ENCODE assay signal across 1 cellular context in genomic region chr2:113889471-113890252, GRCh38.
A peak's percentile ranks its signal among the peaks of the same experiment; 100 is the strongest.
TF ChIP-seq lines count a peak whose summit lies in the region.

Gene ACTR3, plus strand, starts transcription at chr2:113890089. Its CDS starts 191 bp downstream, at chr2:113890280.

TF ChIP-seq in K562, 482 proteins besides CTCF, POLR2A, EP300 and RAD21 (continued from another document and continues in another):
- TF ChIP-seq HBP1 (CRISPR knock-in tag; IDR thresholded peaks at IDR 0.05), result no peak
- TF ChIP-seq NR2C2 (CRISPR knock-in tag; IDR thresholded peaks at IDR 0.05), result no peak
- peak; percentile 19; the same call in 1 of the 2 replicates for TF ChIP-seq NR2C2 (tag; IDR thresholded peaks at IDR 0.05)
- TF ChIP-seq MYNN (IDR thresholded peaks at IDR 0.05), result no peak
- no peak for TF ChIP-seq MYNN (CRISPR knock-in tag; IDR thresholded peaks at IDR 0.05)
- TF ChIP-seq SMARCE1 (IDR thresholded peaks at IDR 0.05), result no peak; the same call in 1 of the 2 replicates
- TF ChIP-seq ELF1 (tag; IDR thresholded peaks at IDR 0.05), result peak; percentile 80; the same call in 1 of the 2 replicates
- TF ChIP-seq CBX5 (IDR thresholded peaks at IDR 0.05; ENCODE audit: borderline replicate concordance, low read depth), result 0 out of 2 replicates have a peak, but pooled peaks have one; percentile 14
- TF ChIP-seq RB1 (IDR thresholded peaks at IDR 0.05; ENCODE audit: low read depth), result peak; percentile 77; the same call in 1 of the 2 replicates
- peak in 1 of 2 experiments; percentile 58; a peak in 2 of 4 replicates for TF ChIP-seq MLLT1 (IDR thresholded peaks at IDR 0.05)
- peak; percentile 96 for TF ChIP-seq TOE1 (IDR thresholded peaks at IDR 0.05; ENCODE audit: borderline replicate concordance)
- no peak for TF ChIP-seq TOE1 (CRISPR knock-in tag; IDR thresholded peaks at IDR 0.05; ENCODE audit: borderline replicate concordance, low read depth)
- peak; percentile 80 for TF ChIP-seq CXXC5 (CRISPR knock-in tag; IDR thresholded peaks at IDR 0.05)
- TF ChIP-seq ARID4B (CRISPR knock-in tag; IDR thresholded peaks at IDR 0.05), result peak; percentile 86
- TF ChIP-seq CHCHD3 (CRISPR knock-in tag; IDR thresholded peaks at IDR 0.05), result no peak
- TF ChIP-seq FOXJ2 (tag; IDR thresholded peaks at IDR 0.05), result 0 out of 2 replicates have a peak, but pooled peaks have one; percentile 33
- TF ChIP-seq ZSCAN32 (CRISPR knock-in tag; IDR thresholded peaks at IDR 0.05), result 0 out of 2 replicates have a peak, but pooled peaks have one; percentile 8
- peak; percentile 79 for TF ChIP-seq GATA2 (CRISPR knock-in tag; IDR thresholded peaks at IDR 0.05)
- TF ChIP-seq ATF3 (IDR thresholded peaks at IDR 0.05), result no peak
- peak; percentile 81 for TF ChIP-seq ATF3 (CRISPR knock-in tag; conservative IDR thresholded peaks at IDR 0.05)
- no peak for TF ChIP-seq ATF1 (CRISPR knock-in tag; IDR thresholded peaks at IDR 0.05)
- peak; percentile 80 for TF ChIP-seq ATF1 (tag; IDR thresholded peaks at IDR 0.05)
- peak; percentile 52 for TF ChIP-seq CREM (IDR thresholded peaks at IDR 0.05; ENCODE audit: low read depth)
- no peak for TF ChIP-seq ZNF586 (CRISPR knock-in tag; conservative IDR thresholded peaks at IDR 0.05)
- TF ChIP-seq POLR2AphosphoS5 (IDR thresholded peaks at IDR 0.05; ENCODE audit: control insufficient read depth, insufficient read depth, low read depth, low read length), result peak; percentile 89
- TF ChIP-seq MCM7 (IDR thresholded peaks at IDR 0.05), result no peak
- TF ChIP-seq NEUROD1 (IDR thresholded peaks at IDR 0.05; ENCODE audit: borderline replicate concordance, low read depth, low read length, partially characterized antibody), result peak; percentile 99
- peak; percentile 67 for TF ChIP-seq HMGN3 (IDR thresholded peaks at IDR 0.05; ENCODE audit: borderline replicate concordance, extremely low read depth, insufficient read length, low read depth, low read length)
- peak; percentile 63; the same call in 1 of the 2 replicates for TF ChIP-seq ARID1B (IDR thresholded peaks at IDR 0.05)
- TF ChIP-seq ZNF57 (CRISPR knock-in tag; IDR thresholded peaks at IDR 0.05), result no peak
- TF ChIP-seq SRSF7 (optimal IDR thresholded peaks at IDR 0.05; ENCODE audit: low read depth, low read length), result no peak
- TF ChIP-seq ZBTB49 (CRISPR knock-in tag; IDR thresholded peaks at IDR 0.05; ENCODE audit: borderline replicate concordance), result no peak
- no peak for TF ChIP-seq ZNF134 (CRISPR knock-in tag; conservative IDR thresholded peaks at IDR 0.05)
- TF ChIP-seq ESRRA (IDR thresholded peaks at IDR 0.05; ENCODE audit: borderline replicate concordance, low read depth), result peak; percentile 70; the same call in 1 of the 2 replicates
- TF ChIP-seq MIER1 (IDR thresholded peaks at IDR 0.05; ENCODE audit: low read depth), result peak; percentile 10; the same call in 1 of the 2 replicates
- peak; percentile 31 for TF ChIP-seq SAP30 (IDR thresholded peaks at IDR 0.05; ENCODE audit: borderline replicate concordance, insufficient read depth, low read depth, low read length, poor library complexity, severe bottlenecking)
- TF ChIP-seq SP1 (CRISPR knock-in tag; IDR thresholded peaks at IDR 0.05), result peak; percentile 63
- TF ChIP-seq SAFB (IDR thresholded peaks at IDR 0.05; ENCODE audit: borderline replicate concordance, low read depth, low read length), result no peak
- TF ChIP-seq RBM14 (IDR thresholded peaks at IDR 0.05; ENCODE audit: borderline replicate concordance, insufficient read depth, low read depth, low read length), result no peak
- TF ChIP-seq ZNF639 (CRISPR knock-in tag; conservative IDR thresholded peaks at IDR 0.05 in 1 of 2, IDR thresholded peaks at IDR 0.05 in 1 of 2), result peak in 1 of 2 experiments; percentile 90; a peak in 2 of 4 replicates
- peak; percentile 40 to 91 for TF ChIP-seq UBTF (IDR thresholded peaks at IDR 0.05; ENCODE audit: borderline replicate concordance in 1 of 2, low read depth in 2 of 2, low read length in 2 of 2)
- TF ChIP-seq BHLHE40 (IDR thresholded peaks at IDR 0.05; ENCODE audit: low read length), result peak; percentile 6; the same call in 1 of the 2 replicates
- no peak for TF ChIP-seq XRCC4 (IDR thresholded peaks at IDR 0.05; ENCODE audit: extremely low read depth, insufficient read depth, insufficient read length)
- TF ChIP-seq AFF1 (IDR thresholded peaks at IDR 0.05; ENCODE audit: low read depth in 1 of 2, partially characterized antibody in 2 of 2), result peak in 1 of 2 experiments; percentile 71
